In the genomic region with DNA sequence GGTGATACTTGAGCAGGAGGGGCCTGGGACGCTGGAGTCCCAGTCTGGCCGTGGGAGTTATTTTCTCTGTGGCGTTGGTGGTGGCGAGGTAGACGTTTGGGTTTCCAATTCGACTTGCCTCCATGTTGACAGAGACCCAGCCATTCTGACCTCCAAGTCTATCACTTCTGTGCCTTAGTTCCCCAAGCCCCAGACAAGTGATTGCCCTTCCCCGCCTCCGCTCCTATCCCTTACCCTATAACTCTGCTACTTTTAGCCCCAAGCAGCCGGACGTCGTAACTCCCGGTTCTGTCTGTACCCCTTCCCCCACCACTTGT, we compare ENCODE assay signal across 8 cellular contexts. TPM values are rescaled to one million over a fixed set of nuclear protein-coding genes. Genes with fewer than 3 reads are reported as not detected.
DNase-seq lines count a peak whose midpoint lies in the region; ATAC-seq and TF ChIP-seq lines count a peak whose summit lies in the region.

No MANE protein-coding gene starts in this region.

- CTCF ChIA-PET in AG04450 (lab: Charles Lee), result interaction anchor here (1.0 to 1.2 kb wide), 3 partner anchors 22 to 41 kb away, joined by 4 read pairs; no protein-coding TSS in a partner anchor

- DNase-seq in AG04450 (ENCODE audit: low read depth, low spot score), result no peak
- no peak for DNase-seq in NCI-H2029 (lab: John Stamatoyannopoulos, UW)
- DNase-seq in dedifferentiated amniotic fluid mesenchymal stem cell (ENCODE audit: extremely low spot score), result no peak
- no peak for DNase-seq in NCI-H146 (lab: John Stamatoyannopoulos, UW)

- H3K27ac ChIP-seq in AG04450 (ENCODE audit: low read depth, low read length), result peak overlapping the region; percentile 78

- H3K9me3 Mint-ChIP-seq in brain, result no peaks in the 10 kb centered on the region

- peaks cover 22% of the 10 kb centered on the region for H3K4me1 ChIP-seq in mononuclear cell (ENCODE audit: insufficient read depth, low read length)

- H3K4me3 Mint-ChIP-seq in brain, result peak overlapping the region; percentile 84 to 97 (median 95)

- H3K4me3 ChIP-seq in AG04450 (ENCODE audit: low read depth, low read length) (peak overlapping the region; percentile 100), mononuclear cell (ENCODE audit: low read length) (peak overlapping the region; percentile 91)

- H3K4me1 Mint-ChIP-seq in brain, result peaks cover 38% of the 10 kb centered on the region

- H3K9me3 ChIP-seq in AG04450 (ENCODE audit: control insufficient read depth, insufficient read depth, low read length) (no peaks in the 10 kb centered on the region; the same call in 1 of the 2 replicates), mononuclear cell (ENCODE audit: low read depth, low read length) (no peaks in the 10 kb centered on the region)

- H3K27ac Mint-ChIP-seq in brain, result peak overlapping the region; percentile 87 to 99 (median 95)

- H3K27me3 ChIP-seq in AG04450 (ENCODE audit: control insufficient read depth, insufficient read depth, low read length) (no peaks in the 10 kb centered on the region), mononuclear cell (ENCODE audit: insufficient read depth, low read length) (no peaks in the 10 kb centered on the region)

- POLR2A ChIA-PET in AG04450 (lab: Yijun Ruan, JAX), result interaction anchor here (0.6 to 1.0 kb wide), 8 partner anchors 13 to 77 kb away, joined by 3 to 7 read pairs (median 3); a partner anchor contains a TSS

- ATAC-seq in HG02943 (IDR thresholded peaks at IDR 0.05; ENCODE audit: low read depth, unreplicated experiment), result peak; percentile 4
- no peak for ATAC-seq in GM18520 (IDR thresholded peaks at IDR 0.05; ENCODE audit: unreplicated experiment)

- peaks cover 39% of the 10 kb centered on the region for H3K36me3 Mint-ChIP-seq in brain

- H3K27me3 Mint-ChIP-seq in brain, result peaks cover 8% of the 10 kb centered on the region

- TF ChIP-seq CTCF in AG04450 (IDR thresholded peaks at IDR 0.05; ENCODE audit: low read depth, low read length) (no peak), brain (conservative IDR thresholded peaks at IDR 0.05) (no peak)

RNA-seq across cellular contexts. Expression of a gene that starts 0.5 kb away (rescaled TPM):
- polyA plus RNA-seq in AG04450 (2011; rRNA removed) (58.9 and 75.0 TPM in 2 replicates), brain (ENCODE audit: insufficient read depth, low read depth, low replicate concordance) (94.7 TPM)
- polyA minus RNA-seq in AG04450 (2011; rRNA and poly(A)+ RNA removed), result 66.5 and 67.2 TPM in 2 replicates
- total RNA-seq in mononuclear cell, result 17.1 TPM

RNA-seq across cellular contexts. Expression of a gene that starts 17.6 kb away (rescaled TPM):
- polyA plus RNA-seq in AG04450 (2011; rRNA removed), result 0.47 and 0.58 TPM in 2 replicates
- 0.18 TPM in 1 of 2 replicates, not detected in the other for polyA minus RNA-seq in AG04450 (2011; rRNA and poly(A)+ RNA removed)
- polyA plus RNA-seq in brain (ENCODE audit: insufficient read depth, low read depth, low replicate concordance), result 57.3 TPM
- not detected for total RNA-seq in mononuclear cell

RNA-seq across cellular contexts. Expression of a gene that starts 33.8 kb away (rescaled TPM):
- not detected in 2 replicates for polyA plus RNA-seq in AG04450 (2011; rRNA removed)
- not detected in 2 replicates for polyA minus RNA-seq in AG04450 (2011; rRNA and poly(A)+ RNA removed)
- polyA plus RNA-seq in brain (ENCODE audit: insufficient read depth, low read depth, low replicate concordance), result 4.3 TPM
- total RNA-seq in mononuclear cell, result not detected

RNA-seq across cellular contexts. Expression of a gene that starts 35.8 kb away (rescaled TPM):
- 75.3 and 78.0 TPM in 2 replicates for polyA plus RNA-seq in AG04450 (2011; rRNA removed)
- polyA minus RNA-seq in AG04450 (2011; rRNA and poly(A)+ RNA removed), result 84.5 and 96.0 TPM in 2 replicates
- polyA plus RNA-seq in brain (ENCODE audit: insufficient read depth, low read depth, low replicate concordance), result 142 TPM
- total RNA-seq in mononuclear cell, result 124 TPM

RNA-seq across cellular contexts. Expression of a gene that starts 45.4 kb away (rescaled TPM):
- polyA plus RNA-seq in AG04450 (2011; rRNA removed) (1,488 and 2,094 TPM in 2 replicates), brain (ENCODE audit: insufficient read depth, low read depth, low replicate concordance) (2,932 TPM)
- polyA minus RNA-seq in AG04450 (2011; rRNA and poly(A)+ RNA removed), result 1,554 and 2,030 TPM in 2 replicates
- total RNA-seq in mononuclear cell, result 71.4 TPM

Comparison
In these comparisons a context has a peak if more than half of its experiments do, and no peak if none do; other contexts are left out.
1. RNA of a gene that starts 17.6 kb away (polyA plus RNA-seq): 57.3 TPM in brain (single experiment); 0.47 to 0.58 TPM in AG04450; every median in the first group is over 10 times any median in the second.